21 cellular contexts compared by ENCODE assay signal in genomic region chr12:102851246-102851645, GRCh38.
DNase-seq lines count a peak whose midpoint lies in the region; ATAC-seq and TF ChIP-seq lines count a peak whose summit lies in the region.
"Had no signal": no experiment of that assay in that cellular context is flagged by ENCODE, and none has a peak within 500 bp of the region (broad histone marks: within the 10 kb centered on the region; RNA-seq: fewer than 3 reads in every experiment).

No MANE protein-coding gene starts in this region.

- no peak for ATAC-seq in PC-3
- ATAC-seq: A549 had no signal

- intact Hi-C loops in PC-3 (cut with micrococcal nuclease), result no loop called here

- DNase-seq in Daoy (ENCODE audit: low read depth) (peak; percentile 5), PC-3 (peak; percentile 13), epithelial cell of esophagus (ENCODE audit: low read depth) (peak; percentile 4), kidney glomerular epithelial cell (lab: John Stamatoyannopoulos, UW) (peak; percentile 8), NCI-H748 (lab: John Stamatoyannopoulos, UW; ENCODE audit: unreplicated experiment) (no peak), activated gamma-delta T cell (lab: John Stamatoyannopoulos, UW) (no peak), foreskin fibroblast (no peak), hepatic stellate cell (ENCODE audit: low spot score) (no peak)
- DNase-seq: 8988T; ACHN; AML-193; BE2C; CD4-positive, alpha-beta T cell; CD8-positive, alpha-beta memory T cell; DMS 273 treated with DMSO at 0.1 percent for 48 hours; DMS79; GOT3; HFFc6 had no signal

- no peaks in the 10 kb centered on the region for H3K27me3 ChIP-seq in PC-3 (ENCODE audit: low read length)
- H3K27me3 ChIP-seq: BLaER1 treated with 17β-estradiol and CSF1 and Interleukin-3, amounts not matched to agents 10 nM and 100 nM had no signal

- BruUV-seq in PC-3 (replicated peaks; lab: Mats Ljungman, UMichigan), result no TSS peak

- no peaks in the 10 kb centered on the region for H3K9me2 ChIP-seq in PC-3 (replicated peaks; ENCODE audit: low read length)

- no peak overlapping the region for H3K4me3 ChIP-seq in PC-3 (ENCODE audit: low read length)
- no peak overlapping the region for H3K4me3 ChIP-seq in epithelial cell of esophagus (ENCODE audit: low read length)
- no peak overlapping the region for H3K4me3 ChIP-seq in foreskin fibroblast (ENCODE audit: low read depth in 1 of 2, low read length in 2 of 2)
- H3K4me3 ChIP-seq: A549; BLaER1 treated with 17β-estradiol and CSF1 and Interleukin-3, amounts not matched to agents 10 nM and 100 nM; HAP-1 had no signal

- H3K9me3 ChIP-seq in PC-3 (ENCODE audit: low read length), result peaks cover 4% of the 10 kb centered on the region; the same call in 1 of the 2 replicates
- H3K9me3 ChIP-seq: A549; BE2C; BLaER1 treated with 17β-estradiol and CSF1 and Interleukin-3, amounts not matched to agents 10 nM and 100 nM; HAP-1 had no signal

- TF ChIP-seq CTCF in PC-3 (conservative IDR thresholded peaks at IDR 0.05; ENCODE audit: low read depth, low read length) (no peak), epithelial cell of esophagus (IDR thresholded peaks at IDR 0.05; ENCODE audit: insufficient read depth, low read depth, low read length, missing control alignments) (no peak), foreskin fibroblast (IDR thresholded peaks at IDR 0.05; ENCODE audit: low read depth, low read length) (no peak)

- H3K9ac ChIP-seq in PC-3 (ENCODE audit: low read length), result no peak overlapping the region
- H3K9ac ChIP-seq: BLaER1 treated with 17β-estradiol and CSF1 and Interleukin-3, amounts not matched to agents 10 nM and 100 nM had no signal

- POLR2A ChIA-PET in PC-3 (lab: Charles Lee; ENCODE audit: unreplicated experiment), result no interaction called here

- no peaks in the 10 kb centered on the region for H4K20me1 ChIP-seq in PC-3 (ENCODE audit: low read length)
- H4K20me1 ChIP-seq: BLaER1 treated with 17β-estradiol and CSF1 and Interleukin-3, amounts not matched to agents 10 nM and 100 nM had no signal

- H3K79me2 ChIP-seq in PC-3 (ENCODE audit: low read length), result no peaks in the 10 kb centered on the region

- no peaks in the 10 kb centered on the region for H3F3A ChIP-seq in PC-3 (ENCODE audit: low read length, unreplicated experiment)

- CTCF ChIA-PET in PC-3 (lab: Charles Lee), result no interaction called here

- H2AFZ ChIP-seq in PC-3 (ENCODE audit: low read length), result no peak overlapping the region

- H3K4me1 ChIP-seq in PC-3 (ENCODE audit: insufficient read depth, low read length), result no peaks in the 10 kb centered on the region
- H3K4me1 ChIP-seq: A549; BE2C; BLaER1 treated with 17β-estradiol and CSF1 and Interleukin-3, amounts not matched to agents 10 nM and 100 nM; HAP-1 had no signal

- no peaks in the 10 kb centered on the region for H3K36me3 ChIP-seq in PC-3 (ENCODE audit: low read depth, low read length)
- H3K36me3 ChIP-seq: BE2C; BLaER1 treated with 17β-estradiol and CSF1 and Interleukin-3, amounts not matched to agents 10 nM and 100 nM; HAP-1 had no signal

- no peak overlapping the region for H3K4me2 ChIP-seq in PC-3 (ENCODE audit: low read length)
- H3K4me2 ChIP-seq: A549; BLaER1 treated with 17β-estradiol and CSF1 and Interleukin-3, amounts not matched to agents 10 nM and 100 nM had no signal

- H3K27ac ChIP-seq in PC-3 (ENCODE audit: low read length), result no peak overlapping the region
- H3K27ac ChIP-seq: A549; BLaER1 treated with 17β-estradiol and CSF1 and Interleukin-3, amounts not matched to agents 10 nM and 100 nM had no signal

Comparison
In these comparisons a context has a peak if more than half of its experiments do, and no peak if none do; other contexts are left out.
1. DNase-seq: peak in Daoy (single experiment), PC-3 (single experiment), epithelial cell of esophagus (single experiment) and kidney glomerular epithelial cell (single experiment); none in NCI-H748 (single experiment), activated gamma-delta T cell (single experiment), foreskin fibroblast (0 of 2) and hepatic stellate cell (single experiment).